ENCODE assay signal across 11 cellular contexts in genomic region chr12:63862187-63863107, GRCh38. TPM values are rescaled to one million over a fixed set of nuclear protein-coding genes. Genes with fewer than 3 reads are reported as not detected.
DNase-seq lines count a peak whose midpoint lies in the region; ATAC-seq and FAIRE-seq lines count a peak whose summit lies in the region.
"Had no signal": no experiment of that assay in that cellular context is flagged by ENCODE, and none has a peak within 500 bp of the region (broad histone marks: within the 10 kb centered on the region; RNA-seq: fewer than 3 reads in every experiment).

No MANE protein-coding gene starts in this region.

- no peak overlapping the region for H3K27ac ChIP-seq in trophoblast cell (ENCODE audit: low read depth, low read length)

- peak; percentile 88 for FAIRE-seq in RCC 7860 (lab: Jason Lieb, UNC)
- FAIRE-seq: D721Med, frontal cortex had no signal

- no peak overlapping the region for H3K23ac ChIP-seq in trophoblast cell (ENCODE audit: low read length)

- H3K36me3 ChIP-seq in trophoblast cell (ENCODE audit: control insufficient read depth in 1 of 2, insufficient read depth in 2 of 2, low read length in 2 of 2), result no peaks in the 10 kb centered on the region

- H3K14ac ChIP-seq in trophoblast cell (ENCODE audit: low read length), result no peak overlapping the region

- no peak overlapping the region for H4K8ac ChIP-seq in trophoblast cell (ENCODE audit: low read depth, low read length)

- no peak overlapping the region for H3K4me3 ChIP-seq in trophoblast cell (ENCODE audit: low read depth, low read length)

- H2BK12ac ChIP-seq in trophoblast cell (ENCODE audit: low read length), result no peak overlapping the region

- H3K79me2 ChIP-seq in trophoblast cell (ENCODE audit: control insufficient read depth, insufficient read depth, low read length, poor library complexity), result no peaks in the 10 kb centered on the region

- H2BK120ac ChIP-seq in trophoblast cell (ENCODE audit: insufficient read depth, low read length, poor library complexity), result no peak overlapping the region

- no peak overlapping the region for H3K18ac ChIP-seq in trophoblast cell (ENCODE audit: low read length)

- no peak overlapping the region for H2BK5ac ChIP-seq in trophoblast cell (ENCODE audit: low read depth, low read length, poor library complexity)

- H3K4me2 ChIP-seq in trophoblast cell (ENCODE audit: low read length), result no peak overlapping the region

- DNase-seq in EL (peak; percentile 73), RCC 7860 (ENCODE audit: low spot score) (peak; percentile 89), Right ventricle myocardium superior (no peak), trophoblast cell (peak; percentile 7 to 34)
- DNase-seq in activated CD4-positive, alpha-beta T cell treated with anti-CD3 and anti-CD28 coated beads, Interleukin-2, amount 50 U/mL, for 48 hours, result no peak
- DNase-seq: activated CD4-positive, alpha-beta memory T cell treated with anti-CD3 and anti-CD28 coated beads for 36 hours had no signal

- H3K4me1 ChIP-seq in trophoblast cell (ENCODE audit: control insufficient read depth in 1 of 2, insufficient read depth in 2 of 2, low read length in 2 of 2), result peaks cover 0 to 3% of the 10 kb centered on the region in 2 experiments

- no peak overlapping the region for H3K9ac ChIP-seq in trophoblast cell (ENCODE audit: low read length)

- no peak overlapping the region for H4K12ac ChIP-seq in trophoblast cell (ENCODE audit: low read depth, low read length)

- no peak overlapping the region for H2AFZ ChIP-seq in trophoblast cell (ENCODE audit: insufficient read depth, low read length, poor library complexity)

- WGBS in trophoblast cell (ENCODE audit: extremely low coverage, insufficient coverage, insufficient read length), result no CpG with 5 or more reads among the region's 7 CpGs

- ATAC-seq in Right ventricle myocardium superior (ENCODE audit: poor library complexity) (peak; percentile 92), HG02588 (IDR thresholded peaks at IDR 0.05; ENCODE audit: unreplicated experiment) (no peak), HG03521 (IDR thresholded peaks at IDR 0.05; ENCODE audit: unreplicated experiment) (no peak), HG02759 (IDR thresholded peaks at IDR 0.05; ENCODE audit: unreplicated experiment) (no peak)

- no peak overlapping the region for H3K4ac ChIP-seq in trophoblast cell (ENCODE audit: low read depth, low read length)

- intact Hi-C loops in Right ventricle myocardium superior (cut with DNase I), result no loop called here

- H4K91ac ChIP-seq in trophoblast cell (ENCODE audit: low read depth, low read length), result no peak overlapping the region

- H3K27me3 ChIP-seq in trophoblast cell (ENCODE audit: insufficient read depth, low read length), result no peaks in the 10 kb centered on the region

- H3K79me1 ChIP-seq in trophoblast cell (ENCODE audit: low read length), result no peaks in the 10 kb centered on the region

- H2AK5ac ChIP-seq in trophoblast cell (ENCODE audit: low read length), result no peak overlapping the region

- no peaks in the 10 kb centered on the region for H3K9me3 ChIP-seq in trophoblast cell (ENCODE audit: insufficient read depth, low read depth, low read length)

RNA-seq across cellular contexts. Expression of gene SRGAP1, which starts 17.9 kb away (rescaled TPM):
- total RNA-seq in Right ventricle myocardium superior, result 2.0 TPM
- polyA plus RNA-seq in trophoblast cell (2013), result 3.1 TPM in 2 replicates

Comparison
In these comparisons a context has a peak if more than half of its experiments do, and no peak if none do; other contexts are left out.
1. DNase-seq: peak in EL (single experiment), RCC 7860 (single experiment) and trophoblast cell (2 of 2); none in Right ventricle myocardium superior (single experiment) and activated CD4-positive, alpha-beta T cell treated with anti-CD3 and anti-CD28 coated beads, Interleukin-2, amount 50 U/mL, for 48 hours (0 of 2).